1 cellular context compared by ENCODE assay signal in the genomic region with DNA sequence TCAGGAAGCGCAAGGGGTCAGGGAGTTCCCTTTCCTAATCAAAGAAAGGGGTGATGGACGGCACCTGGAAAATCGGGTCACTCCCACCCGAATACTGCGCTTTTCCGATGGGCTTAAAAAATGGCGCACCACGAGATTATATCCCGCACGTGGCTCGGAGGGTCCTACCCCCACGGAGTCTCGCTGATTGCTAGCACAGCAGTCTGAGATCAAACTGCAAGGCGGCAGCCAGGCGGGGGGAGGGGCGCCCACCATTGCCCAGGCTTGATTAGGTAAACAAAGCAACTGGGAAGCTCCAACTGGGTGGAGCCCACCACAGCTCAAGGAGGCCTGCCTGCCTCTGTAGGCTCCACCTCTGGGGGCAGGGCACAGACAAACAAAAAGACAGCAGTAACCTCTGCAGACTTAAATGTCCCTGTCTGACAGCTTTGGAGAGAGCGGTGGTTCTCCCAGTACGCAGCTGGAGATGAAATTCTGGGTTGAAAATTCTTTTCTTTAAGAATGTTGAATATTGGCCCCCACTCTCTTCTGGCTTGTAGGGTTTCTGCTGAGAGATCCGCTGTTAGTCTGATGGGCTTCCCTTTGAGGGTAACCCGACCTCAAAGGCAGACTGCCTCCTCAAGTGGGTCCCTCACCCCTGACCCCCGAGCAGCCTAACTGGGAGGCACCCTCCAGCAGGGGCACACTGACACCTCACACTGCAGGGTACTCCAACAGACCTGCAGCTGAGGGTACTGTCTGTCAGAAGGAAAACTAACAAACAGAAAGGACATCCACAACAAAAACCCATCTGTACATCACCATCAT.
TF ChIP-seq lines count a peak whose summit lies in the region.

No MANE protein-coding gene starts in this region.

TF ChIP-seq in H1, 55 proteins besides CTCF, POLR2A, EP300 and RAD21:
- peak; percentile 25; the same call in 1 of the 2 replicates for TF ChIP-seq TAF1 (IDR thresholded peaks at IDR 0.05; ENCODE audit: low read depth, low read length)
- TF ChIP-seq ASH2L (IDR thresholded peaks at IDR 0.05; ENCODE audit: low read length): peak; percentile 21
- peak; percentile 47 for TF ChIP-seq KDM4A (IDR thresholded peaks at IDR 0.05; ENCODE audit: low read depth, low read length, severe bottlenecking)
TF ChIP-seq in H1: peak in this region for 3; not testable (repeated sequence) for 52.
